Comparison of ENCODE assay signal across 11 cellular contexts in genomic region chr13:48210178-48210577, GRCh38. TPM values are rescaled to one million over a fixed set of nuclear protein-coding genes. Genes with fewer than 3 reads are reported as not detected.
DNase-seq lines count a peak whose midpoint lies in the region; ATAC-seq, FAIRE-seq and TF ChIP-seq lines count a peak whose summit lies in the region.
"Had no signal": no experiment of that assay in that cellular context is flagged by ENCODE, and none has a peak within 500 bp of the region (broad histone marks: within the 10 kb centered on the region; RNA-seq: fewer than 3 reads in every experiment).

No MANE protein-coding gene starts in this region.

- H3K36me3 ChIP-seq in osteoblast (ENCODE audit: insufficient read depth, low read length) (no peaks in the 10 kb centered on the region), hepatocyte (replicated peaks; ENCODE audit: insufficient read depth, low read depth) (no peaks in the 10 kb centered on the region)

- H3K27ac ChIP-seq in osteoblast (ENCODE audit: low read depth, low read length) (no peak overlapping the region), hepatocyte (no peak overlapping the region)

- peaks cover 9% of the 10 kb centered on the region for H3K4me1 ChIP-seq in osteoblast (ENCODE audit: insufficient read depth, low read length)
- no peaks in the 10 kb centered on the region for H3K4me1 ChIP-seq in hepatocyte (ENCODE audit: insufficient read depth)

- no peaks in the 10 kb centered on the region for H3K9me2 ChIP-seq in hepatocyte (replicated peaks; ENCODE audit: insufficient read depth)

- peak; percentile 66 for ATAC-seq in HG03439 (IDR thresholded peaks at IDR 0.05; ENCODE audit: unreplicated experiment)

- no peaks in the 10 kb centered on the region for H3K79me2 ChIP-seq in osteoblast (ENCODE audit: insufficient read depth, low read length)
- H3K79me2 ChIP-seq in hepatocyte = no peaks in the 10 kb centered on the region

- H3K36me3 Mint-ChIP-seq in osteocyte (ENCODE audit: unreplicated experiment) = no peaks in the 10 kb centered on the region
- H3K36me3 Mint-ChIP-seq: IgD-negative memory B cell had no signal

- peaks cover 18% of the 10 kb centered on the region for H3K27me3 Mint-ChIP-seq in osteocyte (ENCODE audit: unreplicated experiment)

- 85% methylated on average over 3 of the region's 3 CpGs for whole genome bisulfite sequencing in hepatocyte (ENCODE audit: low lambda C conversion rate, missing lambda C conversion rate)

- no peak for TF ChIP-seq POLR2A in GM12892 (IDR thresholded peaks at IDR 0.05; ENCODE audit: low read depth, low read length)

- peak overlapping the region; percentile 44 for H3K4me2 ChIP-seq in osteoblast (ENCODE audit: insufficient read depth, low read length)
- no peak overlapping the region for H3K4me2 ChIP-seq in hepatocyte

- H2AFZ ChIP-seq in osteoblast (ENCODE audit: low read length) (no peak overlapping the region), hepatocyte (no peak overlapping the region)

- TF ChIP-seq CTCF in osteoblast (IDR thresholded peaks at IDR 0.05; ENCODE audit: extremely low read depth, low read depth, low read length) (no peak), osteocyte (IDR thresholded peaks at IDR 0.05) (no peak), hepatocyte (IDR thresholded peaks at IDR 0.05; ENCODE audit: poor library complexity) (no peak)

- H3K27ac Mint-ChIP-seq in osteocyte (ENCODE audit: unreplicated experiment) = no peak overlapping the region
- H3K27ac Mint-ChIP-seq: IgD-negative memory B cell had no signal

- DNase-seq in GM12892 (ENCODE audit: insufficient read length) (no peak), astrocyte of the hippocampus (ENCODE audit: low read depth, low spot score) (peak; percentile 13), osteoblast (ENCODE audit: insufficient read length, low spot score, missing footprints) (peak; percentile 72), osteocyte (ENCODE audit: extremely low spot score, unreplicated experiment) (no peak), DMS153 (lab: John Stamatoyannopoulos, UW) (no peak), hepatocyte (ENCODE audit: low spot score) (no peak)
- DNase-seq: activated CD4-positive, alpha-beta T cell treated with anti-CD3 and anti-CD28 coated beads, Interleukin-2, amount 50 U/mL, for 4 hours; caudate nucleus; occipital lobe had no signal

- peak; percentile 77 for FAIRE-seq in GM12892 (lab: Jason Lieb, UNC)

- H3K9me3 Mint-ChIP-seq in osteocyte (ENCODE audit: unreplicated experiment) = peaks cover 10% of the 10 kb centered on the region

- H3K4me1 Mint-ChIP-seq in osteocyte (ENCODE audit: unreplicated experiment) = no peaks in the 10 kb centered on the region

- no peak overlapping the region for H3K4me3 Mint-ChIP-seq in osteocyte (ENCODE audit: unreplicated experiment)
- H3K4me3 Mint-ChIP-seq: IgD-negative memory B cell had no signal

- no peak overlapping the region for H3K4me3 ChIP-seq in osteoblast (ENCODE audit: insufficient read depth, low read length)
- no peak overlapping the region for H3K4me3 ChIP-seq in hepatocyte

- H3K27me3 ChIP-seq in osteoblast (ENCODE audit: insufficient read depth, low read length) (no peaks in the 10 kb centered on the region), hepatocyte (no peaks in the 10 kb centered on the region)

- no peaks in the 10 kb centered on the region for H3K9me3 ChIP-seq in osteoblast (ENCODE audit: low read depth, low read length)
- H3K9me3 ChIP-seq in hepatocyte (ENCODE audit: low read depth) = no peaks in the 10 kb centered on the region

- H4K20me1 ChIP-seq in osteoblast (ENCODE audit: insufficient read depth, low read length) = no peaks in the 10 kb centered on the region
- H4K20me1 ChIP-seq in hepatocyte (ENCODE audit: insufficient read depth, poor library complexity, severe bottlenecking) = no peaks in the 10 kb centered on the region

RNA-seq across cellular contexts. Expression of gene ITM2B, which starts 22.8 kb away (rescaled TPM):
- 14.0 TPM for polyA plus RNA-seq in GM12892 (2012; ENCODE audit: missing spikeins)
- total RNA-seq in osteoblast (168 and 176 TPM in 2 replicates), osteocyte (502 and 510 TPM in 2 replicates), hepatocyte (438 and 449 TPM in 2 replicates)
- polyA plus RNA-seq in hepatocyte = 572 and 588 TPM in 2 replicates

Comparison
In these comparisons a context has a peak if more than half of its experiments do, and no peak if none do; other contexts are left out.
1. DNase-seq: peak in astrocyte of the hippocampus (single experiment) and osteoblast (single experiment); none in GM12892 (single experiment), osteocyte (single experiment), DMS153 (single experiment) and hepatocyte (single experiment).